ENCODE assay signal across 20 cellular contexts in genomic region chr21:36232641-36233040, GRCh38.
DNase-seq lines count a peak whose midpoint lies in the region; ATAC-seq, FAIRE-seq and TF ChIP-seq lines count a peak whose summit lies in the region.
"Had no signal": no experiment of that assay in that cellular context is flagged by ENCODE, and none has a peak within 500 bp of the region (broad histone marks: within the 10 kb centered on the region; RNA-seq: fewer than 3 reads in every experiment).

No MANE protein-coding gene starts in this region.

- no peak for TF ChIP-seq POLR2A in suprapubic skin (IDR thresholded peaks at IDR 0.05)

- peaks cover 11% of the 10 kb centered on the region for H3K36me3 ChIP-seq in right atrium auricular region
- no peaks in the 10 kb centered on the region for H3K36me3 ChIP-seq in pancreas
- H3K36me3 ChIP-seq in suprapubic skin: peaks cover 30% of the 10 kb centered on the region

- FAIRE-seq in pancreas (lab: Jason Lieb, UNC): no peak

- H3K9me3 ChIP-seq in right atrium auricular region: no peaks in the 10 kb centered on the region
- no peaks in the 10 kb centered on the region for H3K9me3 ChIP-seq in pancreas
- H3K9me3 ChIP-seq in suprapubic skin: no peaks in the 10 kb centered on the region
- H3K9me3 ChIP-seq: HAP-1 had no signal

- WGBS in pancreas, 2 donors: 29 to 30% methylated on average over 9 of the region's 9 CpGs
- WGBS in suprapubic skin: 50% methylated on average over 9 of the region's 9 CpGs

- H3K4me3 ChIP-seq in right atrium auricular region (no peak overlapping the region), pancreas (no peak overlapping the region), suprapubic skin (no peak overlapping the region)
- H3K4me3 ChIP-seq: GM23338, HAP-1 had no signal

- no peak overlapping the region for H3K27ac ChIP-seq in right atrium auricular region
- H3K27ac ChIP-seq in pancreas: no peak overlapping the region
- H3K27ac ChIP-seq in suprapubic skin: peak overlapping the region; percentile 50
- H3K27ac ChIP-seq: HL-60 had no signal

- intact Hi-C loops in Right ventricle myocardium superior (cut with DNase I): no loop called here
- intact Hi-C loops in pancreas (cut with DNase I): no loop called here

- DNase-seq in Right ventricle myocardium superior: no peak
- DNase-seq in right atrium auricular region (ENCODE audit: low spot score): no peak
- DNase-seq in pancreas: peak in 2 of 6 donors; percentile 16 to 46
- no peak for DNase-seq in suprapubic skin (ENCODE audit: low spot score in 2 of 2)
- DNase-seq in NCI-H1105 (lab: John Stamatoyannopoulos, UW): no peak
- DNase-seq in SIG-M5 treated with dmso at 0.1 percent for 504 hours (lab: John Stamatoyannopoulos, UW; ENCODE audit: unreplicated experiment): no peak
- no peak for DNase-seq in activated gamma-delta T cell treated with Interleukin-2 at 50 U/mL for 16 hours
- DNase-seq: AML-193, GDM1, KBM-7, NCI-H1105 treated with DMSO at 0.1 percent for 48 hours, NCI-H2029 treated with DMSO at 0.1 percent for 48 hours, NCI-H345, NCI-H524 treated with DMSO at 0.1 percent for 48 hours, NCI-H82 had no signal

- H3K27me3 ChIP-seq in right atrium auricular region: no peaks in the 10 kb centered on the region
- no peaks in the 10 kb centered on the region for H3K27me3 ChIP-seq in pancreas
- H3K27me3 ChIP-seq in suprapubic skin: no peaks in the 10 kb centered on the region

- ATAC-seq in Right ventricle myocardium superior (ENCODE audit: poor library complexity): peak; percentile 64
- peak; percentile 63 for ATAC-seq in esophagus mucosa
- peak; percentile 62 to 73 (median 63) for ATAC-seq in pancreas
- ATAC-seq: GM23338, Panc1 had no signal

- TF ChIP-seq CTCF in right atrium auricular region (IDR thresholded peaks at IDR 0.05) (no peak), pancreas (IDR thresholded peaks at IDR 0.05) (no peak), suprapubic skin (IDR thresholded peaks at IDR 0.05) (no peak)

- no peak for TF ChIP-seq EP300 in suprapubic skin (IDR thresholded peaks at IDR 0.05)

- H3K4me1 ChIP-seq in right atrium auricular region (peaks cover 0 to 10% of the 10 kb centered on the region in 2 donors), pancreas (peaks cover 0 to 13% (median 7%) of the 10 kb centered on the region in 3 donors), suprapubic skin (peaks cover 23% of the 10 kb centered on the region)
- H3K4me1 ChIP-seq: HAP-1 had no signal
